ENCODE assay signal across 7 cellular contexts in the genomic region with DNA sequence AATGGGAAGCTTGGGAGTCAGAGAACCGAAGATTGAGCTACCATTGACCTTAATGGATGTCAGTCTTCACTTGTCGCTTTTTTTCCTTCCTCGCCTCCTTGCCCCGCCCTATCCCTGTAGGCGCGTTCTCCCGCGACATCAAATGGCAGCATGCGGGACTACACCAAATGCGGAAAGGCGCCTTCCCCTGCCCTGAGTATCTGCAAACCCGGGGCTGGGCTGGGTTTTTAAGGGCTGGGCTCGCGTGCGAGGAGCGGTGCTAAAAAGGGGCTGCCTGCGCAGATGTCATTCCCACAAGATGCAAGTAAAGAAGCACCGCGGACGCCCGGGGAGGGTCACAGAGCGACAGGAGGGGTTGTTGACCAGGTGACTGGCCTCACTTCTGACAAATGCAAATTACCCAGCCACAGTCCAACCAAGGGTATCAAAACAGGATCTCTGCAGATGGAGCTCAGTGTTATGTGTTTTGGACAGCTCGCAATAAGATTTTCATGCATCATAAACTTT. TPM values are rescaled to one million over a fixed set of nuclear protein-coding genes. Genes with fewer than 3 reads are reported as not detected.
DNase-seq lines count a peak whose midpoint lies in the region; ATAC-seq and TF ChIP-seq lines count a peak whose summit lies in the region.

No MANE protein-coding gene starts in this region.

- POLR2A ChIA-PET in RWPE1 (lab: Yijun Ruan, JAX; ENCODE audit: low non-redundant PET): no interaction called here
- POLR2A ChIA-PET in activated naive CD8-positive, alpha-beta T cell treated with anti-CD3 and anti-CD28 coated beads, Interleukin-2, amount 10 ng/mL, durations not matched to agents 7 days and 5 days (lab: Charles Lee): interaction anchor here (0.7 kb wide), 1 partner anchor 43 kb away, joined by 6 read pairs; no protein-coding TSS in a partner anchor

- H3K4me3 ChIP-seq in hepatocyte (no peak overlapping the region), skeletal muscle satellite cell (ENCODE audit: low read length) (peak overlapping the region; percentile 63)

- peaks cover 3% of the 10 kb centered on the region for H3K36me3 Mint-ChIP-seq in activated naive CD8-positive, alpha-beta T cell treated with anti-CD3 and anti-CD28 coated beads, Interleukin-2, amount 10 ng/mL, durations not matched to agents 7 days and 5 days

- H3K9ac ChIP-seq in skeletal muscle satellite cell (ENCODE audit: low read depth, low read length): no peak overlapping the region

- H3K36me3 ChIP-seq in hepatocyte (replicated peaks; ENCODE audit: insufficient read depth, low read depth) (no peaks in the 10 kb centered on the region), skeletal muscle satellite cell (ENCODE audit: insufficient read depth, low read length) (no peaks in the 10 kb centered on the region)

- H3K4me1 ChIP-seq in hepatocyte (ENCODE audit: insufficient read depth) (no peaks in the 10 kb centered on the region), skeletal muscle satellite cell (ENCODE audit: control insufficient read depth, insufficient read depth, low read length) (peaks cover 12% of the 10 kb centered on the region)

- H3K27me3 ChIP-seq in hepatocyte (peaks cover 9% of the 10 kb centered on the region), skeletal muscle satellite cell (ENCODE audit: control insufficient read depth, insufficient read depth, low read length) (peaks cover 14% of the 10 kb centered on the region)

- CTCF ChIA-PET in RWPE1 (lab: Yijun Ruan, JAX): interaction anchor here (0.7 kb wide), 2 partner anchors 292 to 1280 kb away, joined by 3 to 5 read pairs; no protein-coding TSS in a partner anchor

- ATAC-seq in GM18858 (IDR thresholded peaks at IDR 0.05; ENCODE audit: unreplicated experiment) (peak; percentile 45), HG02970 (IDR thresholded peaks at IDR 0.05; ENCODE audit: low FRiP score, unreplicated experiment) (peak; percentile 70)
- peak; percentile 38 for ATAC-seq in activated naive CD8-positive, alpha-beta T cell treated with anti-CD3 and anti-CD28 coated beads, Interleukin-2, amount 10 ng/mL, durations not matched to agents 7 days and 5 days (ENCODE audit: low read depth)

- peaks cover 23% of the 10 kb centered on the region for H3K27me3 Mint-ChIP-seq in activated naive CD8-positive, alpha-beta T cell treated with anti-CD3 and anti-CD28 coated beads, Interleukin-2, amount 10 ng/mL, durations not matched to agents 7 days and 5 days

- no peaks in the 10 kb centered on the region for H3K9me3 Mint-ChIP-seq in activated naive CD8-positive, alpha-beta T cell treated with anti-CD3 and anti-CD28 coated beads, Interleukin-2, amount 10 ng/mL, durations not matched to agents 7 days and 5 days

- H3K4me2 ChIP-seq in hepatocyte (peak overlapping the region; percentile 82), skeletal muscle satellite cell (ENCODE audit: low read length) (peak overlapping the region; percentile 85)

- no peaks in the 10 kb centered on the region for H3K9me2 ChIP-seq in hepatocyte (replicated peaks; ENCODE audit: insufficient read depth)

- DNase-seq in RWPE1 (ENCODE audit: low spot score): peak; percentile 10
- peak; percentile 68 for DNase-seq in activated naive CD8-positive, alpha-beta T cell treated with anti-CD3 and anti-CD28 coated beads, Interleukin-2, amount 10 ng/mL, durations not matched to agents 7 days and 5 days
- DNase-seq in hepatocyte (ENCODE audit: low spot score): peak; percentile 78
- no peak for DNase-seq in KG1 (lab: John Stamatoyannopoulos, UW)

- peaks cover 25% of the 10 kb centered on the region for H3K4me1 Mint-ChIP-seq in activated naive CD8-positive, alpha-beta T cell treated with anti-CD3 and anti-CD28 coated beads, Interleukin-2, amount 10 ng/mL, durations not matched to agents 7 days and 5 days

- TF ChIP-seq CTCF in RWPE1 (conservative IDR thresholded peaks at IDR 0.05; ENCODE audit: low read depth): peak; percentile 39; the same call in 1 of the 2 replicates
- TF ChIP-seq CTCF in hepatocyte (IDR thresholded peaks at IDR 0.05; ENCODE audit: poor library complexity): peak; percentile 31

- no peaks in the 10 kb centered on the region for H4K20me1 ChIP-seq in hepatocyte (ENCODE audit: insufficient read depth, poor library complexity, severe bottlenecking)

- H3K9me3 ChIP-seq in hepatocyte (ENCODE audit: low read depth) (no peaks in the 10 kb centered on the region), skeletal muscle satellite cell (replicated peaks; ENCODE audit: low read length) (no peaks in the 10 kb centered on the region)

- H3K79me2 ChIP-seq in hepatocyte: no peaks in the 10 kb centered on the region

- H3K4me3 Mint-ChIP-seq in activated naive CD8-positive, alpha-beta T cell treated with anti-CD3 and anti-CD28 coated beads, Interleukin-2, amount 10 ng/mL, durations not matched to agents 7 days and 5 days: peak overlapping the region; percentile 78

- H3K27ac Mint-ChIP-seq in activated naive CD8-positive, alpha-beta T cell treated with anti-CD3 and anti-CD28 coated beads, Interleukin-2, amount 10 ng/mL, durations not matched to agents 7 days and 5 days: no peak overlapping the region

- H2AFZ ChIP-seq in hepatocyte: peak overlapping the region; percentile 65

- no peak overlapping the region for H3K27ac ChIP-seq in RWPE1
- H3K27ac ChIP-seq in hepatocyte: no peak overlapping the region

- WGBS in hepatocyte (ENCODE audit: low lambda C conversion rate, missing lambda C conversion rate): 11% methylated on average over 23 of the region's 23 CpGs

RNA-seq across cellular contexts. Expression of a gene that starts 4.7 kb away (rescaled TPM):
- total RNA-seq in activated naive CD8-positive, alpha-beta T cell treated with anti-CD3 and anti-CD28 coated beads, Interleukin-2, amount 10 ng/mL, durations not matched to agents 7 days and 5 days: 10 to 100 TPM; 43.8 to 45.1 TPM
- total RNA-seq in hepatocyte: 4.2 and 5.4 TPM in 2 replicates
- 1.8 and 2.2 TPM in 2 replicates for polyA plus RNA-seq in hepatocyte
- 4.8 and 7.4 TPM in 2 replicates for total RNA-seq in skeletal muscle satellite cell (2012; rRNA removed)

RNA-seq across cellular contexts. Expression of a gene that starts 16.2 kb away (rescaled TPM):
- not detected for total RNA-seq in activated naive CD8-positive, alpha-beta T cell treated with anti-CD3 and anti-CD28 coated beads, Interleukin-2, amount 10 ng/mL, durations not matched to agents 7 days and 5 days
- not detected in 2 replicates for total RNA-seq in hepatocyte
- polyA plus RNA-seq in hepatocyte: 0.28 TPM in 1 of 2 replicates, not detected in the other
- total RNA-seq in skeletal muscle satellite cell (2012; rRNA removed): not detected in 2 replicates

RNA-seq across cellular contexts. Expression of a gene that starts 40.3 kb away (rescaled TPM):
- total RNA-seq in activated naive CD8-positive, alpha-beta T cell treated with anti-CD3 and anti-CD28 coated beads, Interleukin-2, amount 10 ng/mL, durations not matched to agents 7 days and 5 days: 100 to 1,000 TPM; 147 to 153 TPM
- 36.8 and 43.2 TPM in 2 replicates for total RNA-seq in hepatocyte
- 16.8 and 20.0 TPM in 2 replicates for polyA plus RNA-seq in hepatocyte
- 26.2 and 34.0 TPM in 2 replicates for total RNA-seq in skeletal muscle satellite cell (2012; rRNA removed)
